8 cellular contexts compared by ENCODE assay signal in the genomic region with DNA sequence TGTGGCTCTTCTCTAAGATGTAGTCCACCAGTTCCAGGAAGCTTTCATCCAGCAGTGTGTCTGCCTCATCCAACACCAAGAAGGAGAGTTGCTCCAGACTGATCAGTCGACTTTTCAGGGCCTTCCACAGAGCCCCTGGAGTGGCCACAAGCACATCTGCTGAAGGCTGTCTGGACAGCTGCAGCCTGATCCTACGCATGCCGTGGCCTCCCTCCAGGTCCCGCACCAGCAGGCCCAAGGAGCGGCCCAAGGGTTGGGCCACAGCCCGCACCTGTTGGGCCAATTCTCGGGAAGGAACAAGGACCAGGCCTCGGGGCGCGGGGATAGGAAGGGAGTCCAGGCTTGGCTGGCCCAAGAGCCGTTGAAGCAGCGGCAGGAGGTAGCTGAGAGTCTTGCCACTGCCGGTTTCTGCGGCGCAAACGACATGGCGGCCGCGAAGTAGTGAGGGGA. TPM values are rescaled to one million over a fixed set of nuclear protein-coding genes. Genes with fewer than 3 reads are reported as not detected.
DNase-seq lines count a peak whose midpoint lies in the region; ATAC-seq and TF ChIP-seq lines count a peak whose summit lies in the region.

No MANE protein-coding gene starts in this region.

- H3K4me1 Mint-ChIP-seq in activated T-cell treated with anti-CD3 and anti-CD28 coated beads, Interleukin-2, amount 50 U/mL, for 4 hours (ENCODE audit: low read depth): peaks cover 22% of the 10 kb centered on the region

- peak overlapping the region; percentile 95 for H3K9ac ChIP-seq in SK-N-MC (ENCODE audit: insufficient read length)

- peak overlapping the region; percentile 97 for H3K4me3 Mint-ChIP-seq in activated T-cell treated with anti-CD3 and anti-CD28 coated beads, Interleukin-2, amount 50 U/mL, for 4 hours

- H3K27me3 ChIP-seq in prostate gland (replicated peaks; ENCODE audit: insufficient read depth): no peaks in the 10 kb centered on the region

- no peaks in the 10 kb centered on the region for H3K9me3 ChIP-seq in SK-N-MC (ENCODE audit: low read depth, low read length)
- no peaks in the 10 kb centered on the region for H3K9me3 ChIP-seq in prostate gland

- H3K4me1 ChIP-seq in prostate gland (replicated peaks): peaks cover 12% of the 10 kb centered on the region

- 10% methylated on average over 16 of the region's 19 CpGs for WGBS in prostate gland

- H3K27ac ChIP-seq in SK-N-MC: no peak overlapping the region
- peak overlapping the region; percentile 61 to 71 for H3K27ac ChIP-seq in prostate gland

- TF ChIP-seq POLR2A in prostate gland (IDR thresholded peaks at IDR 0.05): no peak

- intact Hi-C loops in prostate gland (cut with DNase I): no loop called here

- H3K36me3 Mint-ChIP-seq in activated T-cell treated with anti-CD3 and anti-CD28 coated beads, Interleukin-2, amount 50 U/mL, for 4 hours (ENCODE audit: insufficient read depth): peaks cover 7% of the 10 kb centered on the region

- no peaks in the 10 kb centered on the region for H3K27me3 Mint-ChIP-seq in activated T-cell treated with anti-CD3 and anti-CD28 coated beads, Interleukin-2, amount 50 U/mL, for 4 hours (ENCODE audit: low read depth)

- DNase-seq in activated T-cell treated with anti-CD3 and anti-CD28 coated beads, Interleukin-2, amount 50 U/mL, for 4 hours: no peak
- no peak for DNase-seq in activated T-cell treated with anti-CD3 and anti-CD28 coated beads for 4 hours
- no peak for DNase-seq in SK-N-MC (ENCODE audit: low read depth, low spot score)
- DNase-seq in fibroblast of mammary gland (ENCODE audit: low read depth): peak; percentile 10
- DNase-seq in prostate gland (ENCODE audit: low spot score): no peak
- no peak for DNase-seq in germinal center (ENCODE audit: low spot score)
- no peak for DNase-seq in NCI-H82 (lab: John Stamatoyannopoulos, UW)
- DNase-seq in middle frontal gyrus (ENCODE audit: extremely low spot score, low spot score): no peak

- H3K36me3 ChIP-seq in SK-N-MC (ENCODE audit: insufficient read depth, low read length) (no peaks in the 10 kb centered on the region; the same call in 1 of the 2 replicates), prostate gland (no peaks in the 10 kb centered on the region)

- H3K9me3 Mint-ChIP-seq in activated T-cell treated with anti-CD3 and anti-CD28 coated beads, Interleukin-2, amount 50 U/mL, for 4 hours: no peaks in the 10 kb centered on the region

- H3K4me3 ChIP-seq in SK-N-MC (peak overlapping the region; percentile 87), fibroblast of mammary gland (ENCODE audit: control insufficient read depth, low read depth, low read length) (peak overlapping the region; percentile 96), prostate gland (peak overlapping the region; percentile 95 to 96)

- TF ChIP-seq CTCF in fibroblast of mammary gland (conservative IDR thresholded peaks at IDR 0.05; ENCODE audit: control insufficient read depth, insufficient read depth, low read depth, low read length) (no peak), prostate gland (IDR thresholded peaks at IDR 0.05) (no peak)

- ATAC-seq in activated T-cell treated with anti-CD3 and anti-CD28 coated beads, Interleukin-2, amount 50 U/mL, for 4 hours: peak; percentile 11

RNA-seq across cellular contexts. Expression of gene DDX28, which starts 0.7 kb away (rescaled TPM):
- 10 to 100 TPM; 34.9 to 40.3 (median 39.1) TPM for total RNA-seq in activated T-cell treated with anti-CD3 and anti-CD28 coated beads, Interleukin-2, amount 50 U/mL, for 4 hours
- total RNA-seq in prostate gland: 10 to 100 TPM in 1 of 2 donors, 1 to 10 TPM in 1; 7.1 to 16.5 TPM

RNA-seq across cellular contexts. Expression of gene DUS2, which starts 0.8 kb away (rescaled TPM):
- total RNA-seq in activated T-cell treated with anti-CD3 and anti-CD28 coated beads, Interleukin-2, amount 50 U/mL, for 4 hours: 10 to 100 TPM; 35.9 to 37.4 (median 37.1) TPM
- 10 to 100 TPM in 1 of 2 donors, 1 to 10 TPM in 1; 7.2 to 14.5 TPM for total RNA-seq in prostate gland

RNA-seq across cellular contexts. Expression of gene DPEP2NB, which starts 6.6 kb away (rescaled TPM):
- total RNA-seq in activated T-cell treated with anti-CD3 and anti-CD28 coated beads, Interleukin-2, amount 50 U/mL, for 4 hours: not detected
- under 1 TPM in 1 of 2 donors, not detected in 1; 0.62 TPM for total RNA-seq in prostate gland

RNA-seq across cellular contexts. Expression of gene DPEP2, which starts 23.0 kb away (rescaled TPM):
- total RNA-seq in activated T-cell treated with anti-CD3 and anti-CD28 coated beads, Interleukin-2, amount 50 U/mL, for 4 hours: under 1 TPM; 0.47 to 0.81 (median 0.71) TPM
- total RNA-seq in prostate gland: 1 to 10 TPM in 1 of 2 donors, under 1 TPM in 1; 0.41 to 2.4 TPM

RNA-seq across cellular contexts. Expression of gene DPEP3, which starts 42.0 kb away (rescaled TPM):
- under 1 TPM in 2 of 3 donors, not detected in 1; 0.11 to 0.33 TPM for total RNA-seq in activated T-cell treated with anti-CD3 and anti-CD28 coated beads, Interleukin-2, amount 50 U/mL, for 4 hours
- 10 to 100 TPM in 1 of 2 donors, not detected in 1; 49.9 TPM for total RNA-seq in prostate gland
